ENCODE assay signal across 21 cellular contexts in the genomic region with DNA sequence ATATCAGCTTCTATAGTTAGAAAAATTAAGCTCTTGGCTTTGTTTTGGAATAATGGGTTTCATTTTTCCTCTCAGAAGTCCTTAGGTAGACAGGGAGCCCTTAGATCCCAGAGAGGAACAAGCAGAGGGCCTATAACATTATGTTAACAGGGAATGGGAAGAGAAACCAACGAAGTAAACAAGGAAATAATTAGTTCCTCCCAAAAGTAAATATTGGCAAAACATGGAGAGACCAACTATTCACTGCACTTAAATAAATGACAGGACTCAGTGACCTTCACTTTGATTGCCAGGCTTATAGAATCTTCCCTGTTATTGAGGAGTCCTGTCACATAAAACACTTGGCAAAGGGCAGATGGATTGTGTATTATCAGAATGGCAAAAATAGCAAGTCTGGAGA. TPM values are rescaled to one million over a fixed set of nuclear protein-coding genes. Genes with fewer than 3 reads are reported as not detected.
DNase-seq lines count a peak whose midpoint lies in the region; ATAC-seq, FAIRE-seq and TF ChIP-seq lines count a peak whose summit lies in the region.
"Had no signal": no experiment of that assay in that cellular context is flagged by ENCODE, and none has a peak within 500 bp of the region (broad histone marks: within the 10 kb centered on the region; RNA-seq: fewer than 3 reads in every experiment).

No MANE protein-coding gene starts in this region.

- H3K27ac Mint-ChIP-seq in GM23338, result no peak overlapping the region
- H3K27ac Mint-ChIP-seq: activated CD4-positive, alpha-beta T cell treated with anti-CD3 and anti-CD28 coated beads, Interleukin-2, amount 10 ng/mL, durations not matched to agents 7 days and 5 days had no signal

- H3K4me3 ChIP-seq in GM23338 (no peak overlapping the region), WI38 (ENCODE audit: low read depth, low read length) (peak overlapping the region; percentile 97; the same call in 1 of the 2 replicates), keratinocyte (ENCODE audit: control insufficient read depth in 2 of 3, extremely low read depth in 1 of 3, insufficient read depth in 2 of 3, low read depth in 1 of 3, low read length in 3 of 3) (peak overlapping the region in 1 of 3 experiments; percentile 6), thoracic aorta (peak overlapping the region; percentile 93)
- H3K4me3 ChIP-seq: mucosa of descending colon, uterus had no signal

- no peak for FAIRE-seq in keratinocyte (lab: Jason Lieb, UNC)
- FAIRE-seq: D721Med, endometrium had no signal

- H3K4me1 ChIP-seq in GM23338 (ENCODE audit: insufficient read depth) (peaks cover 73% of the 10 kb centered on the region), keratinocyte (ENCODE audit: control insufficient read depth, extremely low read depth, insufficient read depth, low read length) (peaks cover 65% of the 10 kb centered on the region), thoracic aorta (ENCODE audit: control insufficient read depth in 1 of 2, low read depth in 2 of 2) (peaks cover 38 to 70% of the 10 kb centered on the region in 2 donors)

- TF ChIP-seq CTCF in GM23338 (conservative IDR thresholded peaks at IDR 0.05; ENCODE audit: low read depth in 2 of 2), result no peak
- TF ChIP-seq CTCF in WI38 (IDR thresholded peaks at IDR 0.05; ENCODE audit: low read depth, low read length), result no peak
- no peak for TF ChIP-seq CTCF in keratinocyte (optimal IDR thresholded peaks at IDR 0.05 in 1 of 3, IDR thresholded peaks at IDR 0.05 in 1 of 3, conservative IDR thresholded peaks at IDR 0.05 in 1 of 3; ENCODE audit: extremely low read depth in 1 of 3, insufficient read depth in 2 of 3, low read length in 3 of 3)
- no peak for TF ChIP-seq CTCF in thoracic aorta (IDR thresholded peaks at IDR 0.05)

- peaks cover 11% of the 10 kb centered on the region for H3K27me3 Mint-ChIP-seq in GM23338 (ENCODE audit: insufficient read depth, low read depth, poor library complexity)

- H3K36me3 ChIP-seq in GM23338 (ENCODE audit: insufficient read depth), result no peaks in the 10 kb centered on the region
- no peaks in the 10 kb centered on the region for H3K36me3 ChIP-seq in keratinocyte (ENCODE audit: control insufficient read depth in 2 of 2, extremely low read depth in 1 of 2, insufficient read depth in 2 of 2, low read length in 2 of 2)
- no peaks in the 10 kb centered on the region for H3K36me3 ChIP-seq in thoracic aorta
- H3K36me3 ChIP-seq: uterus had no signal

- H4K20me1 ChIP-seq in GM23338 (replicated peaks; ENCODE audit: insufficient read depth) (peaks cover 29% of the 10 kb centered on the region; the same call in 1 of the 2 replicates), keratinocyte (ENCODE audit: control insufficient read depth, extremely low read depth, insufficient read depth, low read length) (no peaks in the 10 kb centered on the region)

- DNase-seq in GM23338 (ENCODE audit: low spot score) (no peak), keratinocyte (ENCODE audit: low read depth, low spot score) (no peak), thoracic aorta (ENCODE audit: low spot score) (no peak), DMS53 treated with DMSO at 0.1 percent for 48 hours (lab: John Stamatoyannopoulos, UW; ENCODE audit: unreplicated experiment) (no peak), NCI-H2081 (lab: John Stamatoyannopoulos, UW) (no peak), globus pallidus (ENCODE audit: low spot score) (no peak)
- DNase-seq: activated CD4-positive, alpha-beta T cell treated with anti-CD3 and anti-CD28 coated beads, Interleukin-2, amount 10 ng/mL, durations not matched to agents 7 days and 5 days; activated naive CD4-positive, alpha-beta T cell treated with Interleukin-2 at 50 U/mL for 16 hours; anterior cingulate cortex; foreskin melanocyte; GDM1; left cardiac atrium; mucosa of descending colon; NCI-H146; NCI-H2227 treated with DMSO at 0.1 percent for 48 hours; retina; stimulated activated naive CD4-positive, alpha-beta T cell treated with Interleukin-2 at 50 U/mL for 16 hours; uterus had no signal

- peak overlapping the region; percentile 15; the same call in 1 of the 2 replicates for H3K27ac ChIP-seq in GM23338 (ENCODE audit: low read depth)
- H3K27ac ChIP-seq in keratinocyte (ENCODE audit: control insufficient read depth, insufficient read depth, low read length), result peak overlapping the region; percentile 71
- H3K27ac ChIP-seq in thoracic aorta, result peak overlapping the region in 1 of 2 donors; percentile 5
- H3K27ac ChIP-seq: uterus had no signal

- no peak overlapping the region for H3K4me3 Mint-ChIP-seq in GM23338
- H3K4me3 Mint-ChIP-seq: activated CD4-positive, alpha-beta T cell treated with anti-CD3 and anti-CD28 coated beads, Interleukin-2, amount 10 ng/mL, durations not matched to agents 7 days and 5 days had no signal

- 0 out of 2 replicates have a peak, but pooled peaks cover 3% of the 10 kb centered on the region for H3K27me3 ChIP-seq in GM23338 (ENCODE audit: insufficient read depth)
- no peaks in the 10 kb centered on the region for H3K27me3 ChIP-seq in keratinocyte (ENCODE audit: control insufficient read depth, extremely low read depth, insufficient read depth, low read length)
- no peaks in the 10 kb centered on the region for H3K27me3 ChIP-seq in thoracic aorta (replicated peaks; ENCODE audit: insufficient read depth)
- H3K27me3 ChIP-seq: uterus had no signal

- H3K36me3 Mint-ChIP-seq in GM23338 (ENCODE audit: low read depth), result no peaks in the 10 kb centered on the region; the same call in 2 of the 3 replicates

- H3K9me1 ChIP-seq in keratinocyte (ENCODE audit: control insufficient read depth, extremely low read depth, insufficient read depth, low read length), result no peaks in the 10 kb centered on the region

- dilution Hi-C loops in keratinocyte (cut with MboI; ENCODE audit: extremely low pct_ligation_motif_present, low sequenced_read_pairs), result no loop called here

- H2AFZ ChIP-seq in GM23338 (no peak overlapping the region), keratinocyte (ENCODE audit: control insufficient read depth, low read length) (no peak overlapping the region)

- H3K9me3 ChIP-seq in keratinocyte (ENCODE audit: control insufficient read depth, low read depth, low read length) (no peaks in the 10 kb centered on the region), thoracic aorta (no peaks in the 10 kb centered on the region)
- H3K9me3 ChIP-seq: mucosa of descending colon, uterus had no signal

- no peak for ATAC-seq in GM23338
- no peak for ATAC-seq in thoracic aorta (ENCODE audit: insufficient number of reproducible peaks, low FRiP score, low read depth)
- ATAC-seq: mucosa of descending colon had no signal

- H3K4me1 Mint-ChIP-seq in GM23338, result peaks cover 73% of the 10 kb centered on the region

- H3K9me2 ChIP-seq in GM23338 (ENCODE audit: insufficient read depth), result no peaks in the 10 kb centered on the region

- no peak overlapping the region for H3K9ac ChIP-seq in keratinocyte (ENCODE audit: control insufficient read depth, extremely low read depth, insufficient read depth, low read length)

- H3K4me2 ChIP-seq in GM23338 (0 out of 2 replicates have a peak overlapping the region, but pooled peaks have one; percentile 96), keratinocyte (ENCODE audit: control insufficient read depth, extremely low read depth, insufficient read depth, low read depth, low read length) (peak overlapping the region; percentile 88)

- H3K79me2 ChIP-seq in GM23338 (replicated peaks; ENCODE audit: insufficient read depth) (peaks cover 98% of the 10 kb centered on the region), keratinocyte (ENCODE audit: control insufficient read depth, insufficient read depth, low read length) (peaks cover 98% of the 10 kb centered on the region)

- no peaks in the 10 kb centered on the region for H3F3A ChIP-seq in GM23338 (replicated peaks; ENCODE audit: low read depth)

- no peaks in the 10 kb centered on the region for H3K9me3 Mint-ChIP-seq in GM23338
- H3K9me3 Mint-ChIP-seq: activated CD4-positive, alpha-beta T cell treated with anti-CD3 and anti-CD28 coated beads, Interleukin-2, amount 10 ng/mL, durations not matched to agents 7 days and 5 days had no signal

TF ChIP-seq in GM23338, 12 proteins besides CTCF, POLR2A, EP300 and RAD21:
- TF ChIP-seq JUNB (IDR thresholded peaks at IDR 0.05; ENCODE audit: unreplicated experiment) (no peak), POLR2AphosphoS5 (IDR thresholded peaks at IDR 0.05; ENCODE audit: low read depth) (no peak), ZNF331 (CRISPR knock-in tag; IDR thresholded peaks at IDR 0.05; ENCODE audit: low read depth) (no peak), ZNF114 (CRISPR knock-in tag; IDR thresholded peaks at IDR 0.05) (no peak)

RNA-seq across cellular contexts. Expression of a gene that starts 5.3 kb away (rescaled TPM):
- 30.9 and 36.4 TPM in 2 replicates for total RNA-seq in GM23338 (2014; rRNA removed; shearing (Covaris generic))
- polyA plus RNA-seq in GM23338 (2016; fragmentation: Nextera tagmentation; extraction: Ambion mirVana) (10.5 and 11.3 TPM in 2 replicates), keratinocyte (98.3 to 136 TPM (median 116 TPM) in 3 replicates)
- 32.2 TPM for polyA plus RNA-seq in keratinocyte (2011; ENCODE audit: low read depth)
- polyA plus RNA-seq in keratinocyte (2011; cell fraction: cytosol; rRNA removed), result 54.2 and 69.7 TPM in 2 replicates
- 316 and 318 TPM in 2 replicates for polyA plus RNA-seq in keratinocyte (2011; cell fraction: nucleus; rRNA removed)
- polyA plus RNA-seq in keratinocyte (2012; ENCODE audit: low replicate concordance), result 51.3 and 110 TPM in 2 replicates
- polyA minus RNA-seq in keratinocyte, result 353 to 631 TPM (median 519 TPM) in 3 replicates
- polyA minus RNA-seq in keratinocyte (2011; cell fraction: cytosol; rRNA and poly(A)+ RNA removed), result 371 TPM
- polyA minus RNA-seq in keratinocyte (2011; cell fraction: nucleus; rRNA and poly(A)+ RNA removed), result 966 and 975 TPM in 2 replicates
- 100 to 1,000 TPM; 217 to 465 TPM for total RNA-seq in thoracic aorta
